In genomic region chr6:132511159-132511835, GRCh38 we compare ENCODE assay signal across 8 cellular contexts. TPM values are rescaled to one million over a fixed set of nuclear protein-coding genes. Genes with fewer than 3 reads are reported as not detected.
DNase-seq lines count a peak whose midpoint lies in the region; ATAC-seq and TF ChIP-seq lines count a peak whose summit lies in the region.

No MANE protein-coding gene starts in this region.

- no peak for DNase-seq in CD4-positive, alpha-beta T cell
- DNase-seq in caudate nucleus (lab: John Stamatoyannopoulos, UW) (no peak), naive B cell (no peak), ecto neural progenitor cell (ENCODE audit: low spot score) (no peak)
- no peak for DNase-seq in stimulated activated naive CD4-positive, alpha-beta T cell (lab: John Stamatoyannopoulos, UW)
- no peak for DNase-seq in activated CD8-positive, alpha-beta memory T cell treated with anti-CD3 and anti-CD28 coated beads, Interleukin-2, amount 50 U/mL, for 48 hours

- H3K9me3 Mint-ChIP-seq in CD4-positive, alpha-beta T cell = no peaks in the 10 kb centered on the region
- no peaks in the 10 kb centered on the region for H3K9me3 Mint-ChIP-seq in naive B cell

- no peak for TF ChIP-seq CTCF in CD4-positive, alpha-beta T cell (IDR thresholded peaks at IDR 0.05)

- intact Hi-C loops in CD4-positive, alpha-beta T cell (cut with DNase I, micrococcal nuclease) = loop anchor here in 1 of 2 experiments (5.0 to 10.0 kb wide), 3 partner anchors 301 to 1541 kb away; partner anchors contain the start of genes RPS12, SLC2A12 and TBPL1

- CTCF ChIA-PET in CD4-positive, alpha-beta T cell (lab: Charles Lee) = no interaction called here

- peak overlapping the region; percentile 95 for H3K4me3 Mint-ChIP-seq in CD4-positive, alpha-beta T cell
- peak overlapping the region; percentile 81 to 100 (median 93) for H3K4me3 Mint-ChIP-seq in naive B cell

- H3K27ac ChIP-seq in CD4-positive, alpha-beta T cell (ENCODE audit: low read depth, low read length) = no peak overlapping the region
- H3K27ac ChIP-seq in caudate nucleus (ENCODE audit: low read depth, low read length) = peak overlapping the region; percentile 48

- POLR2A ChIA-PET in CD4-positive, alpha-beta T cell (lab: Charles Lee) = no interaction called here

- peaks cover 55% of the 10 kb centered on the region for H3K4me1 Mint-ChIP-seq in CD4-positive, alpha-beta T cell (ENCODE audit: low read depth)
- H3K4me1 Mint-ChIP-seq in naive B cell = peaks cover 61 to 71% (median 63%) of the 10 kb centered on the region in 3 donors

- no peaks in the 10 kb centered on the region for H3K27me3 ChIP-seq in CD4-positive, alpha-beta T cell (ENCODE audit: control insufficient read depth, insufficient read depth, low read length)

- no peak overlapping the region for H3K27ac Mint-ChIP-seq in CD4-positive, alpha-beta T cell
- peak overlapping the region in 5 of 6 donors; percentile 28 to 87 (median 83) for H3K27ac Mint-ChIP-seq in naive B cell

- peaks cover 15% of the 10 kb centered on the region for H3K36me3 Mint-ChIP-seq in CD4-positive, alpha-beta T cell (ENCODE audit: low read depth)
- H3K36me3 Mint-ChIP-seq in naive B cell = peaks cover 26 to 40% of the 10 kb centered on the region in 2 donors

- no peak for ATAC-seq in CD4-positive, alpha-beta T cell (ENCODE audit: poor library complexity)
- peak; percentile 16 for ATAC-seq in HG03378 (IDR thresholded peaks at IDR 0.05; ENCODE audit: unreplicated experiment)
- no peak for ATAC-seq in naive B cell (ENCODE audit: low read depth in 2 of 2)
- no peak for ATAC-seq in GM18519 (IDR thresholded peaks at IDR 0.05; ENCODE audit: low FRiP score, unreplicated experiment)

- no peaks in the 10 kb centered on the region for H3K9me3 ChIP-seq in CD4-positive, alpha-beta T cell (ENCODE audit: control insufficient read depth, low read length)

- no peaks in the 10 kb centered on the region for H3K27me3 Mint-ChIP-seq in CD4-positive, alpha-beta T cell
- H3K27me3 Mint-ChIP-seq in naive B cell = no peaks in the 10 kb centered on the region

RNA-seq across cellular contexts. Expression of gene STX7, which starts 1.6 kb away (rescaled TPM):
- total RNA-seq in CD4-positive, alpha-beta T cell = 1 to 10 TPM; 4.3 to 5.9 TPM
- polyA plus RNA-seq in naive B cell (ENCODE audit: low read depth in 6 of 6) = 100 to 1,000 TPM; 141 to 257 (median 207) TPM

RNA-seq across cellular contexts. Expression of gene TAAR9, which starts 26.8 kb away (rescaled TPM):
- not detected for total RNA-seq in CD4-positive, alpha-beta T cell
- not detected for polyA plus RNA-seq in naive B cell (ENCODE audit: low read depth in 6 of 6)

RNA-seq across cellular contexts. Expression of gene TAAR8, which starts 41.2 kb away (rescaled TPM):
- not detected for total RNA-seq in CD4-positive, alpha-beta T cell
- not detected for polyA plus RNA-seq in naive B cell (ENCODE audit: low read depth in 6 of 6)

RNA-seq across cellular contexts. Expression of gene TAAR6, which starts 58.8 kb away (rescaled TPM):
- total RNA-seq in CD4-positive, alpha-beta T cell = not detected
- not detected for polyA plus RNA-seq in naive B cell (ENCODE audit: low read depth in 6 of 6)
